Comparison of ENCODE assay signal across 9 cellular contexts in genomic region chr19:49637865-49638350, GRCh38. TPM values are rescaled to one million over a fixed set of nuclear protein-coding genes. Genes with fewer than 3 reads are reported as not detected.
DNase-seq lines count a peak whose midpoint lies in the region; ATAC-seq and TF ChIP-seq lines count a peak whose summit lies in the region.
"Had no signal": no experiment of that assay in that cellular context is flagged by ENCODE, and none has a peak within 500 bp of the region (broad histone marks: within the 10 kb centered on the region; RNA-seq: fewer than 3 reads in every experiment).

No MANE protein-coding gene starts in this region.

- peaks cover 6% of the 10 kb centered on the region for H3K4me1 ChIP-seq in right cardiac atrium (ENCODE audit: control insufficient read depth, insufficient read depth, low read length)
- H3K4me1 ChIP-seq in skeletal muscle satellite cell (ENCODE audit: control insufficient read depth, insufficient read depth, low read length) = peaks cover 38% of the 10 kb centered on the region

- H3K27ac ChIP-seq in right cardiac atrium (ENCODE audit: low read length) = peak overlapping the region; percentile 91
- H3K27ac ChIP-seq: neutrophil had no signal

- no peaks in the 10 kb centered on the region for H3K9me3 ChIP-seq in right cardiac atrium (ENCODE audit: control insufficient read depth, low read length)
- no peaks in the 10 kb centered on the region for H3K9me3 ChIP-seq in skeletal muscle satellite cell (replicated peaks; ENCODE audit: low read length)
- H3K9me3 ChIP-seq: neutrophil had no signal

- WGBS in right cardiac atrium = 4% methylated on average over 12 of the region's 12 CpGs

- no peak for TF ChIP-seq CTCF in AG09319 (IDR thresholded peaks at IDR 0.05; ENCODE audit: low read depth, low read length)

- peak overlapping the region; percentile 94 for H3K4me2 ChIP-seq in skeletal muscle satellite cell (ENCODE audit: low read length)

- H3K4me3 ChIP-seq in right cardiac atrium (ENCODE audit: low read length) (peak overlapping the region; percentile 73), skeletal muscle satellite cell (ENCODE audit: low read length) (peak overlapping the region; percentile 75)

- intact Hi-C loops in right cardiac atrium (cut with DNase I) = loop anchor here in 3 of 4 donors (5.0 to 10.0 kb wide), 2 partner anchors 46 to 53 kb away; partner anchors contain the start of genes PRR12 (in 2 of the 3), NOSIP (in 1 of the 3) and PRRG2 (in 1 of the 3)

- peaks cover 17% of the 10 kb centered on the region for H3K36me3 ChIP-seq in skeletal muscle satellite cell (ENCODE audit: insufficient read depth, low read length)
- H3K36me3 ChIP-seq: neutrophil had no signal

- ATAC-seq in right cardiac atrium = peak; percentile 18
- no peak for ATAC-seq in GM18867 (IDR thresholded peaks at IDR 0.05; ENCODE audit: unreplicated experiment)
- ATAC-seq in GM19467 (IDR thresholded peaks at IDR 0.05; ENCODE audit: unreplicated experiment) = no peak

- peak; percentile 51 for DNase-seq in AG09319 (ENCODE audit: extremely low read depth, low read depth)
- DNase-seq in HPDE6-E6E7 (ENCODE audit: extremely low spot score) = peak; percentile 74
- DNase-seq in amniotic stem cell (lab: John Stamatoyannopoulos, UW) = peak; percentile 54
- DNase-seq in right cardiac atrium = peak; percentile 94 to 97 (median 97)
- DNase-seq in stimulated activated CD4-positive, alpha-beta T cell treated with anti-CD3 and anti-CD28 coated beads, Interleukin-15, amount 100 ng/mL, for 24 hours = no peak

- peak overlapping the region; percentile 90 for H3K9ac ChIP-seq in skeletal muscle satellite cell (ENCODE audit: low read depth, low read length)

- H3K27me3 ChIP-seq in right cardiac atrium (ENCODE audit: control insufficient read depth, insufficient read depth) (no peaks in the 10 kb centered on the region), skeletal muscle satellite cell (ENCODE audit: control insufficient read depth, insufficient read depth, low read length) (no peaks in the 10 kb centered on the region)

RNA-seq across cellular contexts. Expression of gene RRAS, which starts 2.0 kb away (rescaled TPM):
- 100 to 1,000 TPM in 1 of 4 donors, 10 to 100 TPM in 3; 76.7 to 106 (median 85.3) TPM for total RNA-seq in right cardiac atrium
- 153 TPM for polyA plus RNA-seq in right cardiac atrium
- 40.8 and 59.8 TPM in 2 replicates for total RNA-seq in skeletal muscle satellite cell (2012; rRNA removed)

RNA-seq across cellular contexts. Expression of gene SCAF1, which starts 4.1 kb away (rescaled TPM):
- total RNA-seq in right cardiac atrium = 10 to 100 TPM; 41.8 to 52.7 (median 42.3) TPM
- polyA plus RNA-seq in right cardiac atrium = 23.3 TPM
- total RNA-seq in skeletal muscle satellite cell (2012; rRNA removed) = 17.9 and 20.0 TPM in 2 replicates

RNA-seq across cellular contexts. Expression of gene IRF3, which starts 27.7 kb away (rescaled TPM):
- 10 to 100 TPM; 34.1 to 58.0 (median 40.7) TPM for total RNA-seq in right cardiac atrium
- 39.6 TPM for polyA plus RNA-seq in right cardiac atrium
- total RNA-seq in skeletal muscle satellite cell (2012; rRNA removed) = 36.5 and 38.7 TPM in 2 replicates

RNA-seq across cellular contexts. Expression of gene BCL2L12, which starts 27.8 kb away (rescaled TPM):
- total RNA-seq in right cardiac atrium = 10 to 100 TPM in 3 of 4 donors, 1 to 10 TPM in 1; 8.6 to 14.0 (median 12.4) TPM
- 15.1 TPM for polyA plus RNA-seq in right cardiac atrium
- total RNA-seq in skeletal muscle satellite cell (2012; rRNA removed) = 5.3 and 9.0 TPM in 2 replicates

RNA-seq across cellular contexts. Expression of gene PRMT1, which starts 39.2 kb away (rescaled TPM):
- 100 to 1,000 TPM; 117 to 131 (median 125) TPM for total RNA-seq in right cardiac atrium
- 154 TPM for polyA plus RNA-seq in right cardiac atrium
- total RNA-seq in skeletal muscle satellite cell (2012; rRNA removed) = 303 and 305 TPM in 2 replicates

Comparison
In these comparisons a context has a peak if more than half of its experiments do, and no peak if none do; other contexts are left out.
1. ATAC-seq: peak in right cardiac atrium (2 of 2); none in GM18867 (single experiment) and GM19467 (single experiment).